ENCODE assay signal across 16 cellular contexts in the genomic region with DNA sequence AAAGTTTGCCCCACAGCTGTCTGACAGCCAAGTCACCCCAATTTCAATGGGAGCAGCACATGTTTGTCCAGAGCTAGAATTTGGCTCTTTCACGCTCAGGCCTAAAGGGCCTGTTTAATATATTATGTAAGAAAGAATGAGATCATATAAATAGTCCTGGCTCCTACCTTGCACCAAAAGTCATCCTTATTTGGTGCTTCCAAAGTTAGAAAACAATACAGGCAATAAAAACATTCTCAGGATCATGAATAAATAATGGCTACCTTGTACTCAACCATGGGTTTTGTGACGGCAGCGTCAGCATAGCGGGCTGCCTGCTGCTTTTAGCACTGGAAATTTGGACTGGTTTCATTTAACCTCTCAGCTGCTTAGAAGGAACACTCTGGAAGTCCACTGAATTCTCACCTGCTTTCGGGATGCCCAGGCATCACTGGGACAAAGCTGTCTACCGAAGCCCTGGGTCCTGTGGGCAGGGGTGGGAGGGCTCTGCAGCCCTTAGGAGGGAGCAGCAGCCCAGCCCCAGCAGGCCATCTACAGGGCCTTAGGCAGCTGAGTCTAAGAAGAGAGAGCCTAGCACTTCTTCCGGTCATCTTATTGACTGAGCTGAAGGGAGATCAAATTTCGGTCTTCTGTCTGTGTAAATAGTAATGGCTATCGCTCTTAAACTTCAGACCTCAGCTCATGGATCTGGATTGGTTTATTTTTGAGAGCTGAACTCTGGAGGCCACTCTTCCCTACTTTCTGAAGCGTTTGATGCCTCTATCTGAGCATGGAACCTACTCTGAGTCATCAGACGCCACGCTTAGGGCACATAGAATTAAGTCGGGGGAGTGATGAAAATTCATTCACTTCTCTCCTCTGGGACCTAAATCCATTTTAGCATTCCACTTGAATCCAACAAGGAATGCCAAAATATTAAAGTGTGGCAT.
DNase-seq lines count a peak whose midpoint lies in the region; ATAC-seq and TF ChIP-seq lines count a peak whose summit lies in the region.
"Had no signal": no experiment of that assay in that cellular context is flagged by ENCODE, and none has a peak within 500 bp of the region (broad histone marks: within the 10 kb centered on the region; RNA-seq: fewer than 3 reads in every experiment).

No MANE protein-coding gene starts in this region.

- TF ChIP-seq POLR2A in gastrocnemius medialis (IDR thresholded peaks at IDR 0.05) = no peak

- WGBS in hepatocyte (ENCODE audit: low lambda C conversion rate, missing lambda C conversion rate) = 70% methylated on average over 13 of the region's 13 CpGs

- in situ Hi-C loops in brain microvascular endothelial cell (cut with HindIII; ENCODE audit: low pct_ligation_motif_present, low sequenced_read_pairs) (no loop called here), gastrocnemius medialis (cut with MboI; ENCODE audit: low sequenced_read_pairs in 4 of 4) (no loop called here)

- TF ChIP-seq CTCF in brain microvascular endothelial cell (IDR thresholded peaks at IDR 0.05; ENCODE audit: low read depth, low read length, missing control alignments) = no peak
- TF ChIP-seq CTCF in hepatocyte (IDR thresholded peaks at IDR 0.05; ENCODE audit: poor library complexity) = no peak
- TF ChIP-seq CTCF in gastrocnemius medialis (IDR thresholded peaks at IDR 0.05 in 4 of 5, conservative IDR thresholded peaks at IDR 0.05 in 1 of 5) = no peak

- H3K9me3 ChIP-seq in hepatocyte (ENCODE audit: low read depth) (no peaks in the 10 kb centered on the region), gastrocnemius medialis (no peaks in the 10 kb centered on the region)
- H3K9me3 ChIP-seq: mucosa of descending colon, SK-N-SH had no signal

- H3K4me1 ChIP-seq in hepatocyte (ENCODE audit: insufficient read depth) (peaks cover 32% of the 10 kb centered on the region), gastrocnemius medialis (peaks cover 93 to 98% of the 10 kb centered on the region in 2 donors)

- H4K20me1 ChIP-seq in hepatocyte (ENCODE audit: insufficient read depth, poor library complexity, severe bottlenecking) = no peaks in the 10 kb centered on the region

- ATAC-seq in gastrocnemius medialis (peak; percentile 27 to 30), HG02610 (IDR thresholded peaks at IDR 0.05; ENCODE audit: unreplicated experiment) (no peak)
- ATAC-seq: foreskin keratinocyte; stimulated activated naive CD8-positive, alpha-beta T cell treated with anti-CD3 and anti-CD28 coated beads, Interleukin-15, Interleukin-2, amounts not matched to agents 100 U/mL and 50 U/mL, for 24 hours had no signal

- H3K36me3 ChIP-seq in brain microvascular endothelial cell (replicated peaks) (no peaks in the 10 kb centered on the region), hepatocyte (replicated peaks; ENCODE audit: insufficient read depth, low read depth) (no peaks in the 10 kb centered on the region), gastrocnemius medialis (no peaks in the 10 kb centered on the region)

- no peak overlapping the region for H2AFZ ChIP-seq in hepatocyte

- H3K27me3 ChIP-seq in brain microvascular endothelial cell (replicated peaks) (no peaks in the 10 kb centered on the region), hepatocyte (no peaks in the 10 kb centered on the region), gastrocnemius medialis (no peaks in the 10 kb centered on the region)
- H3K27me3 ChIP-seq: foreskin keratinocyte had no signal

- H3K4me2 ChIP-seq in hepatocyte = peak overlapping the region; percentile 19
- H3K4me2 ChIP-seq: SK-N-SH had no signal

- DNase-seq in HEK293T (ENCODE audit: extremely low spot score) (peak; percentile 18), brain microvascular endothelial cell (peak; percentile 34), hepatocyte (ENCODE audit: low spot score) (no peak), gastrocnemius medialis (no peak), DMS153 (lab: John Stamatoyannopoulos, UW) (no peak), H4 (ENCODE audit: low spot score) (no peak), HK-2 (ENCODE audit: unreplicated experiment) (no peak)
- DNase-seq: activated CD4-positive, alpha-beta T cell treated with anti-CD3 and anti-CD28 coated beads, Interleukin-2, amount 50 U/mL, for 48 hours; activated naive CD8-positive, alpha-beta T cell treated with anti-CD3 and anti-CD28 coated beads, Interleukin-2, amount 50 U/mL, for 24 hours; foreskin keratinocyte; mucosa of descending colon; NCI-H2171 treated with DMSO at 0.1 percent for 48 hours; SK-N-SH; stimulated activated naive CD8-positive, alpha-beta T cell treated with anti-CD3 and anti-CD28 coated beads, Interleukin-15, Interleukin-2, amounts not matched to agents 100 U/mL and 50 U/mL, for 24 hours had no signal

- intact Hi-C loops in gastrocnemius medialis (cut with DNase I; ENCODE audit: low total_unique reads) = loop anchor here (2.0 kb wide), 1 partner anchor 21 kb away; no protein-coding TSS in a partner anchor

- H3K9me2 ChIP-seq in hepatocyte (replicated peaks; ENCODE audit: insufficient read depth) = no peaks in the 10 kb centered on the region
- H3K9me2 ChIP-seq: SK-N-SH had no signal

- no peak overlapping the region for H3K4me3 ChIP-seq in brain microvascular endothelial cell (ENCODE audit: low read depth, low read length)
- H3K4me3 ChIP-seq in hepatocyte = no peak overlapping the region
- peak overlapping the region in 2 of 4 donors; percentile 6 to 14 for H3K4me3 ChIP-seq in gastrocnemius medialis
- H3K4me3 ChIP-seq: mucosa of descending colon had no signal

- CTCF ChIA-PET in HEK293T (lab: Yijun Ruan, JAX) = interaction anchor here (0.9 kb wide), 1 partner anchor 306 kb away, joined by 3 read pairs; no protein-coding TSS in a partner anchor

- POLR2A ChIA-PET in HEK293T (lab: Yijun Ruan, JAX) = no interaction called here

- peaks cover 12% of the 10 kb centered on the region for H3K79me2 ChIP-seq in hepatocyte

- H3K27ac ChIP-seq in brain microvascular endothelial cell (peak overlapping the region; percentile 12), hepatocyte (peak overlapping the region; percentile 49), gastrocnemius medialis (peak overlapping the region; percentile 77 to 90 (median 83))
- H3K27ac ChIP-seq: C4-2B had no signal

TF ChIP-seq in HEK293T, 16 proteins besides CTCF, POLR2A, EP300 and RAD21:
- TF ChIP-seq CTBP1 (IDR thresholded peaks at IDR 0.05; ENCODE audit: borderline replicate concordance) (no peak), NFRKB (IDR thresholded peaks at IDR 0.05) (no peak), ARNT (IDR thresholded peaks at IDR 0.05) (no peak), FOXA1 (IDR thresholded peaks at IDR 0.05) (no peak), L3MBTL2 (conservative IDR thresholded peaks at IDR 0.05) (no peak), LEF1 (IDR thresholded peaks at IDR 0.05; ENCODE audit: borderline replicate concordance) (no peak), FOXM1 (IDR thresholded peaks at IDR 0.05; ENCODE audit: borderline replicate concordance) (no peak), FOXK2 (IDR thresholded peaks at IDR 0.05) (no peak), HDGF (IDR thresholded peaks at IDR 0.05; ENCODE audit: borderline replicate concordance) (no peak), SP1 (IDR thresholded peaks at IDR 0.05) (no peak), ELF4 (IDR thresholded peaks at IDR 0.05) (no peak), TARDBP (IDR thresholded peaks at IDR 0.05) (no peak), SUZ12 (IDR thresholded peaks at IDR 0.05) (no peak), ZNF384 (IDR thresholded peaks at IDR 0.05) (no peak), BHLHE40 (IDR thresholded peaks at IDR 0.05; ENCODE audit: borderline replicate concordance) (no peak)
- TF ChIP-seq, protein P1, sequence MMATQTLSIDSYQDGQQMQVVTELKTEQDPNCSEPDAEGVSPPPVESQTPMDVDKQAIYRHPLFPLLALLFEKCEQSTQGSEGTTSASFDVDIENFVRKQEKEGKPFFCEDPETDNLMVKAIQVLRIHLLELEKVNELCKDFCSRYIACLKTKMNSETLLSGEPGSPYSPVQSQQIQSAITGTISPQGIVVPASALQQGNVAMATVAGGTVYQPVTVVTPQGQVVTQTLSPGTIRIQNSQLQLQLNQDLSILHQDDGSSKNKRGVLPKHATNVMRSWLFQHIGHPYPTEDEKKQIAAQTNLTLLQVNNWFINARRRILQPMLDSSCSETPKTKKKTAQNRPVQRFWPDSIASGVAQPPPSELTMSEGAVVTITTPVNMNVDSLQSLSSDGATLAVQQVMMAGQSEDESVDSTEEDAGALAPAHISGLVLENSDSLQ (IDR thresholded peaks at IDR 0.05) = no peak
TF ChIP-seq in HEK293T: peak in this region for 0.

Comparison
In these comparisons a context has a peak if more than half of its experiments do, and no peak if none do; other contexts are left out.
1. DNase-seq: peak in HEK293T (single experiment) and brain microvascular endothelial cell (single experiment); none in hepatocyte (single experiment), gastrocnemius medialis (0 of 2), DMS153 (single experiment), H4 (single experiment) and HK-2 (single experiment).
2. H3K27ac ChIP-seq: peak in every context shown above with its lines; median percentile 83 in gastrocnemius medialis; 49 in hepatocyte; 12 in brain microvascular endothelial cell.